ENCODE assay signal across 8 cellular contexts in genomic region chr12:117025481-117026151, GRCh38.
DNase-seq lines count a peak whose midpoint lies in the region; TF ChIP-seq lines count a peak whose summit lies in the region.

No MANE protein-coding gene starts in this region.

- no peak overlapping the region for H2AFZ ChIP-seq in OCI-LY3 (ENCODE audit: low read depth, low read length)

- TF ChIP-seq CTCF in OCI-LY3 (IDR thresholded peaks at IDR 0.05; ENCODE audit: low read depth, low read length) (peak; percentile 94), nephron (IDR thresholded peaks at IDR 0.05; ENCODE audit: unreplicated experiment in 3 of 3) (peak; percentile 88 to 93 (median 90)), tibial nerve (IDR thresholded peaks at IDR 0.05) (peak; percentile 76 to 92 (median 83))

- H3K79me2 ChIP-seq in OCI-LY3 (ENCODE audit: low read length): no peaks in the 10 kb centered on the region

- no peaks in the 10 kb centered on the region for H3K27me3 ChIP-seq in OCI-LY3 (ENCODE audit: low read depth, low read length)
- no peaks in the 10 kb centered on the region for H3K27me3 ChIP-seq in tibial nerve

- H3K36me3 ChIP-seq in OCI-LY3 (replicated peaks; ENCODE audit: low read depth, low read length): peaks cover 63% of the 10 kb centered on the region
- H3K36me3 ChIP-seq in tibial nerve: peaks cover 0 to 79% (median 20%) of the 10 kb centered on the region in 3 donors

- peaks cover under 1% of the 10 kb centered on the region for H3K27me3 Mint-ChIP-seq in nephron (ENCODE audit: low read depth)

- no peak for TF ChIP-seq POLR2A in tibial nerve (IDR thresholded peaks at IDR 0.05)

- H3K27ac ChIP-seq in OCI-LY3 (ENCODE audit: low read length) (no peak overlapping the region), tibial nerve (no peak overlapping the region)

- H4K20me1 ChIP-seq in OCI-LY3 (ENCODE audit: insufficient read depth, low read length): 0 out of 2 replicates have a peak, but pooled peaks cover 4% of the 10 kb centered on the region

- WGBS in tibial nerve, 2 donors: 33 to 35% methylated on average over 14 of the region's 14 CpGs

- H3K4me3 ChIP-seq in OCI-LY3 (ENCODE audit: low read length) (no peak overlapping the region), tibial nerve (no peak overlapping the region)

- no peak overlapping the region for H3K9ac ChIP-seq in OCI-LY3 (ENCODE audit: low read length)

- no peaks in the 10 kb centered on the region for H3K4me1 ChIP-seq in OCI-LY3 (ENCODE audit: low read length)
- H3K4me1 ChIP-seq in tibial nerve: peaks cover 0 to 9% (median 0%) of the 10 kb centered on the region in 4 donors

- peaks cover 34% of the 10 kb centered on the region for H3K36me3 Mint-ChIP-seq in nephron (ENCODE audit: low read depth)

- no peak overlapping the region for H3K4me2 ChIP-seq in OCI-LY3 (ENCODE audit: low read length)

- peak; percentile 23 to 66 for DNase-seq in NCI-H524 (lab: John Stamatoyannopoulos, UW)
- DNase-seq in NCI-H524 treated with DMSO at 0.1 percent for 48 hours (lab: John Stamatoyannopoulos, UW): no peak
- peak in 69 of 76 experiments; percentile 7 to 75 (median 57) for DNase-seq in HUDEP-2 (lab: John Stamatoyannopoulos, UW; ENCODE audit: unreplicated experiment in 76 of 76)
- DNase-seq in activated T-helper 1 cell treated with Interleukin-2 at 50 U/mL for 16 hours (ENCODE audit: low read depth): peak; percentile 9
- peak; percentile 71 for DNase-seq in fibroblast of peridontal ligament (ENCODE audit: extremely low read depth)
- peak in 1 of 2 donors; percentile 51 for DNase-seq in tibial nerve (ENCODE audit: low spot score in 2 of 2)

- no peak overlapping the region for H3K4me3 Mint-ChIP-seq in nephron

- H3K9me3 Mint-ChIP-seq in nephron: no peaks in the 10 kb centered on the region

- H3K4me1 Mint-ChIP-seq in nephron: peaks cover 10% of the 10 kb centered on the region

- no peak for TF ChIP-seq EP300 in tibial nerve (IDR thresholded peaks at IDR 0.05)

- H3K27ac Mint-ChIP-seq in nephron: no peak overlapping the region

- H3K9me3 ChIP-seq in OCI-LY3 (ENCODE audit: insufficient read depth, low read length) (no peaks in the 10 kb centered on the region), tibial nerve (no peaks in the 10 kb centered on the region)
